30 cellular contexts compared by ENCODE assay signal in genomic region chr1:186628910-186629309, GRCh38. TPM values are rescaled to one million over a fixed set of nuclear protein-coding genes. Genes with fewer than 3 reads are reported as not detected.
DNase-seq lines count a peak whose midpoint lies in the region; ATAC-seq, FAIRE-seq and TF ChIP-seq lines count a peak whose summit lies in the region.
"Had no signal": no experiment of that assay in that cellular context is flagged by ENCODE, and none has a peak within 500 bp of the region (broad histone marks: within the 10 kb centered on the region; RNA-seq: fewer than 3 reads in every experiment).

No MANE protein-coding gene starts in this region.

- ATAC-seq in GM18870 (IDR thresholded peaks at IDR 0.05; ENCODE audit: unreplicated experiment) (peak; percentile 65), HG02852 (IDR thresholded peaks at IDR 0.05; ENCODE audit: unreplicated experiment) (peak; percentile 64), HG03520 (IDR thresholded peaks at IDR 0.05; ENCODE audit: unreplicated experiment) (peak; percentile 60), HG03196 (IDR thresholded peaks at IDR 0.05; ENCODE audit: unreplicated experiment) (no peak)
- ATAC-seq: activated CD4-positive, alpha-beta T cell treated with anti-CD3 and anti-CD28 coated beads for 36 hours; activated T-cell treated with anti-CD3 and anti-CD28 coated beads, Interleukin-2, amount 50 U/mL, for 4 hours; psoas muscle had no signal

- H3K27me3 Mint-ChIP-seq in osteocyte (ENCODE audit: unreplicated experiment) = no peaks in the 10 kb centered on the region
- H3K27me3 Mint-ChIP-seq: brain; CD4-positive, alpha-beta T cell had no signal

- no peaks in the 10 kb centered on the region for H3K36me3 Mint-ChIP-seq in osteocyte (ENCODE audit: unreplicated experiment)
- H3K36me3 Mint-ChIP-seq: brain, naive B cell had no signal

- no peak overlapping the region for H3K4me3 Mint-ChIP-seq in osteocyte (ENCODE audit: unreplicated experiment)
- H3K4me3 Mint-ChIP-seq: activated CD4-positive, alpha-beta T cell treated with anti-CD3 and anti-CD28 coated beads for 36 hours; activated T-cell treated with anti-CD3 and anti-CD28 coated beads, Interleukin-2, amount 50 U/mL, for 4 hours; brain; CD4-positive, alpha-beta T cell; naive B cell; T-helper 2 cell treated with Interferon-gamma antibody and Interleukin-4, amounts not matched to agents 5 μg/mL and 100 μg/mL, for 36 hours had no signal

- TF ChIP-seq CTCF in D721Med (IDR thresholded peaks at IDR 0.05; ENCODE audit: insufficient read depth, missing control alignments) (no peak), osteocyte (IDR thresholded peaks at IDR 0.05) (no peak)

- no peaks in the 10 kb centered on the region for H3K9me3 Mint-ChIP-seq in osteocyte (ENCODE audit: unreplicated experiment)
- H3K9me3 Mint-ChIP-seq: activated T-cell treated with anti-CD3 and anti-CD28 coated beads, Interleukin-2, amount 50 U/mL, for 4 hours; brain; CD4-positive, alpha-beta T cell; naive B cell; T-helper 2 cell treated with Interferon-gamma antibody and Interleukin-4, amounts not matched to agents 5 μg/mL and 100 μg/mL, for 36 hours had no signal

- DNase-seq in D721Med (ENCODE audit: insufficient read length, low spot score) = no peak
- DNase-seq in ACHN = no peak
- no peak for DNase-seq in osteocyte (ENCODE audit: extremely low spot score, unreplicated experiment)
- DNase-seq in CD1c-positive myeloid dendritic cell (ENCODE audit: extremely low spot score) = no peak
- DNase-seq: activated CD4-positive, alpha-beta T cell treated with anti-CD3 and anti-CD28 coated beads for 36 hours; activated naive CD4-positive, alpha-beta T cell; activated T-cell treated with anti-CD3 and anti-CD28 coated beads, Interleukin-2, amount 50 U/mL, for 4 hours; adrenal gland; CD4-positive, alpha-beta T cell; left ventricle myocardium inferior; mesendoderm; naive B cell; NCI-H1092; NCI-H1694 treated with DMSO at 0.1 percent for 48 hours; NCI-H524; NK-92 treated with Interleukin-12 subunit alpha and Interleukin-12 subunit beta, amount 100 ng/mL, for 24 hours; nucleus accumbens; psoas muscle; Right ventricle myocardium superior; stimulated activated naive CD4-positive, alpha-beta T cell treated with Interleukin-2 at 50 U/mL for 16 hours had no signal

- H3K27ac Mint-ChIP-seq in osteocyte (ENCODE audit: unreplicated experiment) = no peak overlapping the region
- H3K27ac Mint-ChIP-seq: activated CD4-positive, alpha-beta T cell treated with anti-CD3 and anti-CD28 coated beads for 36 hours; brain; CD4-positive, alpha-beta T cell; naive B cell; T-helper 2 cell treated with Interferon-gamma antibody and Interleukin-4, amounts not matched to agents 5 μg/mL and 100 μg/mL, for 36 hours had no signal

- peak; percentile 76 for FAIRE-seq in D721Med (lab: Jason Lieb, UNC)
- FAIRE-seq: endothelial cell of umbilical vein, H1, islet of Langerhans had no signal

- in situ Hi-C loops in ACHN (cut with HindIII; ENCODE audit: low pct_ligation_motif_present, low pct_unique_long_range_greater_than_20kb, low sequenced_read_pairs) = no loop called here

- H3K4me1 Mint-ChIP-seq in osteocyte (ENCODE audit: unreplicated experiment) = no peaks in the 10 kb centered on the region
- H3K4me1 Mint-ChIP-seq: activated CD4-positive, alpha-beta T cell treated with anti-CD3 and anti-CD28 coated beads for 36 hours; naive B cell had no signal

RNA-seq across cellular contexts. Expression of gene PTGS2, which starts 51.3 kb away (rescaled TPM):
- total RNA-seq in osteocyte = 3.1 and 4.3 TPM in 2 replicates
- total RNA-seq: A172 had no signal
